Comparison of ENCODE assay signal across 16 cellular contexts in genomic region chr3:242986-243706, GRCh38. TPM values are rescaled to one million over a fixed set of nuclear protein-coding genes. Genes with fewer than 3 reads are reported as not detected.
A peak's percentile ranks its signal among the peaks of the same experiment; 100 is the strongest.
DNase-seq lines count a peak whose midpoint lies in the region; ATAC-seq, FAIRE-seq and TF ChIP-seq lines count a peak whose summit lies in the region.
"Had no signal": no experiment of that assay in that cellular context is flagged by ENCODE, and none has a peak within 500 bp of the region (broad histone marks: within the 10 kb centered on the region; RNA-seq: fewer than 3 reads in every experiment).

No MANE protein-coding gene starts in this region.

- in situ Hi-C loops in GM12878 (cut with MboI), result no loop called here

- TF ChIP-seq CTCF in AG04450 (IDR thresholded peaks at IDR 0.05; ENCODE audit: low read depth, low read length), result no peak
- TF ChIP-seq CTCF in GM12878 (IDR thresholded peaks at IDR 0.05 in 2 of 3, conservative IDR thresholded peaks at IDR 0.05 in 1 of 3; ENCODE audit: control insufficient read depth in 2 of 3, extremely low read depth in 1 of 3, insufficient read depth in 1 of 3, low read depth in 3 of 3, low read length in 3 of 3), result no peak

- SMC1A ChIA-PET in GM12878 (lab: Charles Lee; ENCODE audit: uncharacterized antibody, unreplicated experiment), result interaction anchor here (0.9 to 1.7 kb wide), 5 partner anchors 10 to 111 kb away, joined by 3 to 5 read pairs (median 4); no protein-coding TSS in a partner anchor

- peak; percentile 70 for DNase-seq in AG04450 (ENCODE audit: low read depth, low spot score)
- DNase-seq in H4 (ENCODE audit: low spot score), result peak; percentile 90
- DNase-seq in GM12878 (ENCODE audit: low read depth, low spot score), result no peak
- DNase-seq in kidney tubule cell (ENCODE audit: low spot score), result peak; percentile 97
- no peak for DNase-seq in neuronal stem cell (ENCODE audit: low spot score)
- DNase-seq in hepatic stellate cell (ENCODE audit: low spot score), result no peak
- no peak for DNase-seq in globus pallidus (ENCODE audit: low spot score)
- DNase-seq: activated T-cell treated with anti-CD3 and anti-CD28 coated beads, Interleukin-2, amount 50 U/mL, for 48 hours; islet precursor cell had no signal

- no peak overlapping the region for H4K91ac ChIP-seq in neuronal stem cell (ENCODE audit: low read depth, low read length, poor library complexity)

- no peaks in the 10 kb centered on the region for H4K20me1 ChIP-seq in GM12878 (ENCODE audit: control insufficient read depth, insufficient read depth)

- H3K9ac ChIP-seq in GM12878 (ENCODE audit: control insufficient read depth, insufficient read depth, low read length) (no peak overlapping the region), neuronal stem cell (ENCODE audit: low read depth, low read length, poor library complexity) (no peak overlapping the region)

- no peaks in the 10 kb centered on the region for H3K79me2 ChIP-seq in GM12878 (ENCODE audit: control insufficient read depth, insufficient read depth, low read length)

- H3K14ac ChIP-seq in neuronal stem cell (ENCODE audit: low read length), result no peak overlapping the region

- POLR2A ChIA-PET in AG04450 (lab: Yijun Ruan, JAX), result interaction anchor here (0.7 to 1.5 kb wide), 4 partner anchors 31 to 112 kb away, joined by 3 to 6 read pairs (median 4); no protein-coding TSS in a partner anchor
- POLR2A ChIA-PET in GM12878 (lab: Charles Lee), result no interaction called here

- H3K4me2 ChIP-seq in GM12878 (ENCODE audit: control insufficient read depth, insufficient read depth) (no peak overlapping the region), neuronal stem cell (ENCODE audit: insufficient read depth, low read length, poor library complexity, severe bottlenecking) (no peak overlapping the region)

- no peak overlapping the region for H3K23ac ChIP-seq in neuronal stem cell (ENCODE audit: low read depth, low read length, poor library complexity)

- H3K27ac ChIP-seq in AG04450 (ENCODE audit: low read depth, low read length) (peak overlapping the region; percentile 71), GM12878 (ENCODE audit: control insufficient read depth, insufficient read depth) (no peak overlapping the region), neuronal stem cell (replicated peaks; ENCODE audit: low read length) (no peak overlapping the region)
- H3K27ac ChIP-seq: esophagus muscularis mucosa, SK-N-MC had no signal

- ATAC-seq in GM12878 (no peak; the same call in 2 of the 3 replicates), GM21576 (IDR thresholded peaks at IDR 0.05; ENCODE audit: unreplicated experiment) (no peak)
- ATAC-seq: activated CD4-positive, CD25-positive, alpha-beta regulatory T cell treated with anti-CD3 and anti-CD28 coated beads, Interleukin-2, amount 50 U/mL, for 24 hours had no signal

- no peak overlapping the region for H3K4ac ChIP-seq in neuronal stem cell (ENCODE audit: low read length)

- no peak for TF ChIP-seq EP300 in GM12878 (IDR thresholded peaks at IDR 0.05; ENCODE audit: borderline replicate concordance in 1 of 2, control insufficient read depth in 1 of 2, low read depth in 2 of 2, low read length in 2 of 2)

- H3K4me1 ChIP-seq in GM12878 (ENCODE audit: control insufficient read depth, insufficient read depth, low read length) (no peaks in the 10 kb centered on the region), neuronal stem cell (ENCODE audit: control insufficient read depth in 2 of 2, insufficient read depth in 1 of 2, low read depth in 1 of 2, low read length in 2 of 2) (no peaks in the 10 kb centered on the region)
- H3K4me1 ChIP-seq: breast epithelium, esophagus muscularis mucosa had no signal

- H2BK120ac ChIP-seq in neuronal stem cell (ENCODE audit: low read depth, low read length), result no peak overlapping the region

- H2BK15ac ChIP-seq in neuronal stem cell (ENCODE audit: low read length), result no peak overlapping the region

- RAD21 ChIA-PET in GM12878 (lab: Charles Lee; ENCODE audit: unreplicated experiment), result interaction anchor here (0.9 to 2.4 kb wide), 2 partner anchors 35 to 111 kb away, joined by 3 to 7 read pairs; no protein-coding TSS in a partner anchor

- TF ChIP-seq RAD21 in GM12878 (IDR thresholded peaks at IDR 0.05; ENCODE audit: insufficient read depth, low read depth, low read length), result no peak

- H3K18ac ChIP-seq in neuronal stem cell (ENCODE audit: low read length), result no peak overlapping the region

- H2BK12ac ChIP-seq in neuronal stem cell (ENCODE audit: low read length), result no peak overlapping the region

- BruUV-seq in GM12878 (replicated peaks; lab: Mats Ljungman, UMichigan), result no TSS peak

- H3K4me3 ChIP-seq in AG04450 (ENCODE audit: low read depth, low read length) (no peak overlapping the region), GM12878 (no peak overlapping the region), neuronal stem cell (ENCODE audit: low read length in 2 of 2) (no peak overlapping the region)
- H3K4me3 ChIP-seq: breast epithelium, esophagus muscularis mucosa, SK-N-MC had no signal

- H2BK5ac ChIP-seq in neuronal stem cell (ENCODE audit: low read length), result no peak overlapping the region

- no peak for TF ChIP-seq POLR2A in GM12878 (IDR thresholded peaks at IDR 0.05; ENCODE audit: low read depth, low read length)

- 62% methylated on average over 5 of the region's 5 CpGs for WGBS in GM12878 (ENCODE audit: insufficient coverage, insufficient replicate concordance, low lambda C conversion rate, missing lambda C conversion rate)
- WGBS in neuronal stem cell (ENCODE audit: extremely low coverage in 2 of 2, insufficient read length in 2 of 2, insufficient replicate concordance in 1 of 2), 2 donors, result no CpG with 5 or more reads among the region's 5 CpGs

- intact Hi-C loops in GM12878 (cut with micrococcal nuclease; ENCODE audit: unreplicated experiment), result no loop called here

- no peaks in the 10 kb centered on the region for H3K36me3 ChIP-seq in GM12878 (ENCODE audit: control insufficient read depth in 2 of 2, insufficient read depth in 2 of 2, low read length in 1 of 2)
- no peaks in the 10 kb centered on the region for H3K36me3 ChIP-seq in neuronal stem cell (replicated peaks in 1 of 2; ENCODE audit: control insufficient read depth in 2 of 2, insufficient read depth in 2 of 2, low read length in 2 of 2)
- H3K36me3 ChIP-seq: breast epithelium, esophagus muscularis mucosa had no signal

- H3K9me3 ChIP-seq in AG04450 (ENCODE audit: control insufficient read depth, insufficient read depth, low read length) (no peaks in the 10 kb centered on the region), GM12878 (replicated peaks; ENCODE audit: control insufficient read depth, insufficient read depth, low read length) (no peaks in the 10 kb centered on the region), neuronal stem cell (replicated peaks in 1 of 2; ENCODE audit: control insufficient read depth in 2 of 2, insufficient read depth in 1 of 2, low read depth in 1 of 2, low read length in 2 of 2) (no peaks in the 10 kb centered on the region)
- H3K9me3 ChIP-seq: breast epithelium, esophagus muscularis mucosa had no signal

- peak; percentile 57 for FAIRE-seq in GM12878 (lab: Jason Lieb, UNC)
- FAIRE-seq: D721Med, GM12892 had no signal

- no peak overlapping the region for H2AK5ac ChIP-seq in neuronal stem cell (ENCODE audit: low read depth, low read length)

- H3K27me3 ChIP-seq in AG04450 (ENCODE audit: control insufficient read depth, insufficient read depth, low read length), result no peaks in the 10 kb centered on the region
- H3K27me3 ChIP-seq in GM12878 (replicated peaks in 1 of 2; ENCODE audit: control insufficient read depth in 2 of 2, insufficient read depth in 2 of 2, low read length in 1 of 2), result no peaks in the 10 kb centered on the region
- H3K27me3 ChIP-seq in neuronal stem cell (ENCODE audit: control insufficient read depth in 3 of 3, insufficient read depth in 3 of 3, low read depth in 1 of 3, low read length in 3 of 3), result no peaks in the 10 kb centered on the region
- H3K27me3 ChIP-seq: breast epithelium, esophagus muscularis mucosa had no signal

- CTCF ChIA-PET in AG04450 (lab: Charles Lee) (interaction anchor here (2.5 kb wide), 1 partner anchor 111 kb away, joined by 16 read pairs; no protein-coding TSS in a partner anchor), GM12878 (lab: Yijun Ruan, JAX) (no interaction called here)

- H3K79me1 ChIP-seq in neuronal stem cell (ENCODE audit: low read depth, low read length), result no peaks in the 10 kb centered on the region

- no peak overlapping the region for H4K8ac ChIP-seq in neuronal stem cell (ENCODE audit: low read depth, low read length)

- H2AFZ ChIP-seq in GM12878 (ENCODE audit: control insufficient read depth, low read depth, low read length) (no peak overlapping the region), neuronal stem cell (ENCODE audit: low read length) (no peak overlapping the region)

TF ChIP-seq in GM12878, 131 proteins besides CTCF, POLR2A, EP300 and RAD21 (continues in another document):
- TF ChIP-seq ATF3 (IDR thresholded peaks at IDR 0.05; ENCODE audit: borderline replicate concordance, extremely low read depth, low read depth, low read length) (no peak), SUZ12 (IDR thresholded peaks at IDR 0.05; ENCODE audit: unreplicated experiment) (no peak)

RNA-seq across cellular contexts. Expression of gene CHL1, which starts 46.6 kb away (rescaled TPM):
- polyA plus RNA-seq in AG04450 (2011; rRNA removed) (0.25 and 0.40 TPM in 2 replicates), GM12878 (2011; rRNA removed) (30.4 and 48.4 TPM in 2 replicates), GM12878 (2014; fragmentation: Illumina TruSeq; extraction: Trizol) (1.7 and 1.8 TPM in 2 replicates), GM12878 (2014; fragmentation: Nextera tagmentation; extraction: Ambion mirVana) (1 to 10 TPM in 1 of 2 experiments, under 1 TPM in 1; 0.97 to 1.7 TPM), GM12878 (2014; rRNA removed) (0.91 and 2.5 TPM in 2 replicates), GM12878 (2016; fragmentation: Nextera tagmentation; extraction: Ambion mirVana) (1 to 10 TPM in 1 of 2 experiments, under 1 TPM in 1; 0.71 to 1.0 TPM)
- polyA minus RNA-seq in AG04450 (2011; rRNA and poly(A)+ RNA removed), result 0.28 and 1.3 TPM in 2 replicates
- 9.6 and 14.3 TPM in 2 replicates for total RNA-seq in H4 (2014; rRNA removed; shearing (Covaris generic))
- 6.6 and 7.8 TPM in 2 replicates for total RNA-seq in GM12878 (2013; cell fraction: nucleolus; rRNA removed)
- total RNA-seq in GM12878 (2014; rRNA removed) (1.8 and 4.1 TPM in 2 replicates), GM12878 (2014; rRNA removed; fragmentation: Illumina TruSeq; extraction: Trizol) (3.0 and 3.4 TPM in 2 replicates), GM12878 (2021) (1.9 and 2.2 TPM in 2 replicates)
- not detected for polyA plus RNA-seq in GM12878 (2011; ENCODE audit: low read depth)
- polyA plus RNA-seq in GM12878 (2011; cell fraction: cytosol; rRNA removed), result 8.3 and 11.8 TPM in 2 replicates
- 26.4 and 43.6 TPM in 2 replicates for polyA plus RNA-seq in GM12878 (2011; cell fraction: nucleus; rRNA removed)
- 0.24 and 0.64 TPM in 2 replicates for polyA plus RNA-seq in GM12878 (2012)
- 50.2 and 53.3 TPM in 2 replicates for polyA minus RNA-seq in GM12878 (2011; rRNA and poly(A)+ RNA removed)
- 13.6 and 18.3 TPM in 2 replicates for polyA minus RNA-seq in GM12878 (2011; cell fraction: cytosol; rRNA and poly(A)+ RNA removed)
- polyA minus RNA-seq in GM12878 (2011; cell fraction: nucleus; rRNA and poly(A)+ RNA removed), result 77.6 and 94.1 TPM in 2 replicates
- polyA plus RNA-seq in neuronal stem cell (2013, experiment 1 of 2), result 1.9 TPM
- polyA plus RNA-seq in neuronal stem cell (2013, experiment 2 of 2), result 1.7 TPM

Comparison
In these comparisons a context has a peak if more than half of its experiments do, and no peak if none do; other contexts are left out.
1. DNase-seq: peak in AG04450 (single experiment), H4 (single experiment) and kidney tubule cell (single experiment); none in GM12878 (single experiment), neuronal stem cell (single experiment), hepatic stellate cell (single experiment) and globus pallidus (single experiment).